Comparison of ENCODE assay signal across 23 cellular contexts in genomic region chr7:75807452-75807851, GRCh38. TPM values are rescaled to one million over a fixed set of nuclear protein-coding genes. Genes with fewer than 3 reads are reported as not detected.
"Had no signal": no experiment of that assay in that cellular context is flagged by ENCODE, and none has a peak within 500 bp of the region (broad histone marks: within the 10 kb centered on the region; RNA-seq: fewer than 3 reads in every experiment).

No MANE protein-coding gene starts in this region.

- H3K36me3 ChIP-seq: MG63 had no signal

- H3K27me3 ChIP-seq: MG63 had no signal

- H3K4me3 ChIP-seq: MG63 had no signal

- DNase-seq: Karpas-422, Kasumi-1, MG63, MM.1S, MV-4-11, NCI-H1048, NCI-H1417, NCI-H1417 treated with DMSO at 0.1 percent for 48 hours, NCI-H1436, NCI-H1436 treated with DMSO at 0.1 percent for 48 hours, NCI-H146, NCI-H187, NCI-H187 treated with DMSO at 0.1 percent for 48 hours, NCI-H1930, NCI-H2107, NCI-H2227 treated with DMSO at 0.1 percent for 48 hours, NCI-H226, NCI-H510A, NCI-H510A treated with DMSO at 0.1 percent for 48 hours had no signal

- H3K9me3 ChIP-seq: MG63 had no signal

RNA-seq across cellular contexts. Expression of gene CCL24, which starts 6.2 kb away (rescaled TPM):
- total RNA-seq: LHCN-M2, M059J, MCF 10A, NCI-H460 had no signal

RNA-seq across cellular contexts. Expression of gene CCL26, which starts 35.4 kb away (rescaled TPM):
- total RNA-seq: LHCN-M2, MCF 10A had no signal
